1 cellular context compared by ENCODE assay signal in the genomic region with DNA sequence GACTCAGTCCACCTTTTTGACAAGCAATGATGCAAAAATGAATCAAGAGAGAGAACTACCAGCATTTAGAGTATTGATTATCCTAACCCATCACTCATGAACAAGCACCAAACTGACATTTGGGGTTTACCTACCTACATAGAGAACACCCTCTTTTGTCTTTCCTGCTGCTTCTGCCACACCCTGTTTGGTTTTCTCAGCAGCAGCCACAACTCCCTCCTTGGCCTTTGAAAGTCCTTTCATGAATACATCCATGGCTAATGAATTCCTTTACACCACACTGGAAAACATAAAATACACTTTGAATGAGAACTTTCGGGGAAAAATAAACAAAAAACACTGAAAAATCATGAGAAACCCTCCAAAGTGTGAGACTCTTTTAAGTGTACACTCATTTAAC.
TF ChIP-seq lines count a peak whose summit lies in the region.

No MANE protein-coding gene starts in this region.

TF ChIP-seq in neural cell, 6 proteins besides CTCF, POLR2A, EP300 and RAD21 (continued from another document):
- TF ChIP-seq TAF1 (IDR thresholded peaks at IDR 0.05; ENCODE audit: low read depth) (no peak), MXI1 (conservative IDR thresholded peaks at IDR 0.05; ENCODE audit: poor library complexity, severe bottlenecking) (no peak)
- TF ChIP-seq, protein P1, sequence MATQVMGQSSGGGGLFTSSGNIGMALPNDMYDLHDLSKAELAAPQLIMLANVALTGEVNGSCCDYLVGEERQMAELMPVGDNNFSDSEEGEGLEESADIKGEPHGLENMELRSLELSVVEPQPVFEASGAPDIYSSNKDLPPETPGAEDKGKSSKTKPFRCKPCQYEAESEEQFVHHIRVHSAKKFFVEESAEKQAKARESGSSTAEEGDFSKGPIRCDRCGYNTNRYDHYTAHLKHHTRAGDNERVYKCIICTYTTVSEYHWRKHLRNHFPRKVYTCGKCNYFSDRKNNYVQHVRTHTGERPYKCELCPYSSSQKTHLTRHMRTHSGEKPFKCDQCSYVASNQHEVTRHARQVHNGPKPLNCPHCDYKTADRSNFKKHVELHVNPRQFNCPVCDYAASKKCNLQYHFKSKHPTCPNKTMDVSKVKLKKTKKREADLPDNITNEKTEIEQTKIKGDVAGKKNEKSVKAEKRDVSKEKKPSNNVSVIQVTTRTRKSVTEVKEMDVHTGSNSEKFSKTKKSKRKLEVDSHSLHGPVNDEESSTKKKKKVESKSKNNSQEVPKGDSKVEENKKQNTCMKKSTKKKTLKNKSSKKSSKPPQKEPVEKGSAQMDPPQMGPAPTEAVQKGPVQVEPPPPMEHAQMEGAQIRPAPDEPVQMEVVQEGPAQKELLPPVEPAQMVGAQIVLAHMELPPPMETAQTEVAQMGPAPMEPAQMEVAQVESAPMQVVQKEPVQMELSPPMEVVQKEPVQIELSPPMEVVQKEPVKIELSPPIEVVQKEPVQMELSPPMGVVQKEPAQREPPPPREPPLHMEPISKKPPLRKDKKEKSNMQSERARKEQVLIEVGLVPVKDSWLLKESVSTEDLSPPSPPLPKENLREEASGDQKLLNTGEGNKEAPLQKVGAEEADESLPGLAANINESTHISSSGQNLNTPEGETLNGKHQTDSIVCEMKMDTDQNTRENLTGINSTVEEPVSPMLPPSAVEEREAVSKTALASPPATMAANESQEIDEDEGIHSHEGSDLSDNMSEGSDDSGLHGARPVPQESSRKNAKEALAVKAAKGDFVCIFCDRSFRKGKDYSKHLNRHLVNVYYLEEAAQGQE (IDR thresholded peaks at IDR 0.05; ENCODE audit: borderline replicate concordance), result no peak
